29 cellular contexts compared by ENCODE assay signal in the genomic region with DNA sequence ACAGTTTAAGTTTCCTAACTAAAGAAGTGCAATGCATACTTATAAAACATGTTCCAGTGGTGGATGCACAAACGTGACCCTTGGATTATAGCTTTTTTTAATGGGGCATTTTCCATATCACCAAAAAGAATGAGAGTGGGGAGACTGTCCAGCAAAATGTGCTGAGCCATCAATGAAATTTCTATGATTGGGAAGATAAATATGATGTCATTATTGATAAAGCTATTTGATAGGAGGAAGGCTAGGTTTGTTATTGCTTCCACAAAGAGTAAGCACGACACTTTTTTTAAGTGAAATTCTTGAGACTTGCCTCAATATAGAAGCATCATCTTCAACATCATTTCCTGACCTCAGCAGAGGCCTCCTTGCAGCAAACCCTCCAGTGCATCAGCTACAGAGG.
"Had no signal": no experiment of that assay in that cellular context is flagged by ENCODE, and none has a peak within 500 bp of the region (broad histone marks: within the 10 kb centered on the region; RNA-seq: fewer than 3 reads in every experiment).

No MANE protein-coding gene starts in this region.

- H3K4me3 Mint-ChIP-seq: dendritic cell treated with granulocyte-macrophage colony-stimulating factor and Interleukin-4, amounts not matched to agents 40 ng/mL and 50 ng/mL, for 4 days; effector memory CD8-positive, alpha-beta T cell; endodermal cell had no signal

- FAIRE-seq: endometrium, endothelial cell of umbilical vein, frontal cortex had no signal

- H3K27ac ChIP-seq: colonic mucosa, coronary artery, dorsolateral prefrontal cortex, epithelial cell of prostate, esophagus muscularis mucosa, esophagus squamous epithelium, foreskin keratinocyte, gastrocnemius medialis, gastroesophageal sphincter, heart left ventricle, heart right ventricle, hepatocyte had no signal

- DNase-seq: colonic mucosa; cortex of kidney; dermis blood vessel endothelial cell; dorsolateral prefrontal cortex; effector CD4-positive, alpha-beta T cell; effector CD8-positive, alpha-beta T cell; effector memory CD4-positive, alpha-beta T cell; effector memory CD8-positive, alpha-beta T cell; endodermal cell; erythroblast; esophagus squamous epithelium; foreskin fibroblast; foreskin keratinocyte; foreskin melanocyte; gastrocnemius medialis; glutamatergic neuron; head of caudate nucleus; heart left ventricle; heart right ventricle had no signal

- H3K4me1 ChIP-seq: colonic mucosa, esophagus muscularis mucosa, esophagus squamous epithelium, foreskin keratinocyte, gastrocnemius medialis, gastroesophageal sphincter, heart left ventricle, heart right ventricle had no signal

- H3K9me3 ChIP-seq: colonic mucosa, esophagus muscularis mucosa, gastrocnemius medialis, gastroesophageal sphincter had no signal

- H3K79me2 ChIP-seq: hepatocyte had no signal

- H3K4me3 ChIP-seq: colonic mucosa, coronary artery, dorsolateral prefrontal cortex, esophagus muscularis mucosa, esophagus squamous epithelium, gastrocnemius medialis, gastroesophageal sphincter, heart left ventricle, heart right ventricle, hepatocyte had no signal

- H3K36me3 ChIP-seq: colonic mucosa, esophagus muscularis mucosa, esophagus squamous epithelium, gastrocnemius medialis, gastroesophageal sphincter, heart left ventricle, heart right ventricle had no signal

- H3K4me2 ChIP-seq: hepatocyte had no signal

- H3K27me3 ChIP-seq: colonic mucosa, dorsolateral prefrontal cortex, esophagus muscularis mucosa, esophagus squamous epithelium, foreskin keratinocyte, gastrocnemius medialis, gastroesophageal sphincter, heart left ventricle, heart right ventricle, hepatocyte had no signal

- ATAC-seq: effector memory CD8-positive, alpha-beta T cell; esophagus mucosa; foreskin keratinocyte; gastrocnemius medialis; gastroesophageal sphincter; heart left ventricle; heart right ventricle had no signal

- H2AFZ ChIP-seq: hepatocyte had no signal

- H3K27me3 Mint-ChIP-seq: dendritic cell treated with granulocyte-macrophage colony-stimulating factor and Interleukin-4, amounts not matched to agents 40 ng/mL and 50 ng/mL, for 4 days; effector memory CD8-positive, alpha-beta T cell had no signal

- H3K27ac Mint-ChIP-seq: dendritic cell treated with granulocyte-macrophage colony-stimulating factor and Interleukin-4, amounts not matched to agents 40 ng/mL and 50 ng/mL, for 4 days; effector memory CD8-positive, alpha-beta T cell; endodermal cell had no signal

- H3K9me3 Mint-ChIP-seq: endodermal cell had no signal
